Comparison of ENCODE assay signal across 11 cellular contexts in genomic region chr5:377326-377981, GRCh38. TPM values are rescaled to one million over a fixed set of nuclear protein-coding genes. Genes with fewer than 3 reads are reported as not detected.
DNase-seq lines count a peak whose midpoint lies in the region; ATAC-seq and TF ChIP-seq lines count a peak whose summit lies in the region.
"Had no signal": no experiment of that assay in that cellular context is flagged by ENCODE, and none has a peak within 500 bp of the region (broad histone marks: within the 10 kb centered on the region; RNA-seq: fewer than 3 reads in every experiment).

No MANE protein-coding gene starts in this region.

- intact Hi-C loops in testis (cut with DNase I; ENCODE audit: low total_unique reads), result no loop called here

- peaks cover 78% of the 10 kb centered on the region for H3K4me1 Mint-ChIP-seq in activated naive CD4-positive, alpha-beta T cell treated with anti-CD3 and anti-CD28 coated beads, Interleukin-2, amount 10 ng/mL, durations not matched to agents 7 days and 5 days
- peaks cover 2% of the 10 kb centered on the region for H3K4me1 Mint-ChIP-seq in glutamatergic neuron (ENCODE audit: low read depth, unreplicated experiment)

- H3K27ac Mint-ChIP-seq in activated naive CD4-positive, alpha-beta T cell treated with anti-CD3 and anti-CD28 coated beads, Interleukin-2, amount 10 ng/mL, durations not matched to agents 7 days and 5 days, result peak overlapping the region; percentile 84
- no peak overlapping the region for H3K27ac Mint-ChIP-seq in glutamatergic neuron (ENCODE audit: unreplicated experiment)
- H3K27ac Mint-ChIP-seq: neural progenitor cell had no signal

- no peak for TF ChIP-seq POLR2A in testis (IDR thresholded peaks at IDR 0.05)

- ATAC-seq in HG03175 (IDR thresholded peaks at IDR 0.05; ENCODE audit: unreplicated experiment), result no peak
- ATAC-seq: SK-N-SH treated with all-trans-retinoic acid at 6 μM for 48 hours had no signal

- H3K9me3 Mint-ChIP-seq in activated naive CD4-positive, alpha-beta T cell treated with anti-CD3 and anti-CD28 coated beads, Interleukin-2, amount 10 ng/mL, durations not matched to agents 7 days and 5 days, result peaks cover 12% of the 10 kb centered on the region
- H3K9me3 Mint-ChIP-seq in glutamatergic neuron (ENCODE audit: unreplicated experiment), result peaks cover 4% of the 10 kb centered on the region

- CTCF ChIA-PET in activated naive CD4-positive, alpha-beta T cell treated with anti-CD3 and anti-CD28 coated beads, Interleukin-2, amount 10 ng/mL, durations not matched to agents 7 days and 5 days (lab: Charles Lee), result no interaction called here

- peaks cover 32% of the 10 kb centered on the region for H3K36me3 Mint-ChIP-seq in activated naive CD4-positive, alpha-beta T cell treated with anti-CD3 and anti-CD28 coated beads, Interleukin-2, amount 10 ng/mL, durations not matched to agents 7 days and 5 days
- peaks cover 6% of the 10 kb centered on the region for H3K36me3 Mint-ChIP-seq in glutamatergic neuron (ENCODE audit: unreplicated experiment)
- H3K36me3 Mint-ChIP-seq: neural progenitor cell had no signal

- DNase-seq in activated naive CD4-positive, alpha-beta T cell treated with anti-CD3 and anti-CD28 coated beads, Interleukin-2, amount 10 ng/mL, durations not matched to agents 7 days and 5 days, result no peak
- no peak for DNase-seq in activated naive CD4-positive, alpha-beta T cell (lab: John Stamatoyannopoulos, UW)
- DNase-seq in activated CD8-positive, alpha-beta memory T cell treated with anti-CD3 and anti-CD28 coated beads for 24 hours, result peak; percentile 67
- peak; percentile 7 for DNase-seq in glutamatergic neuron
- peak; percentile 11 for DNase-seq in testis
- DNase-seq in inferior parietal cortex (ENCODE audit: extremely low spot score), result no peak
- no peak for DNase-seq in COR-L47 (lab: John Stamatoyannopoulos, UW)
- DNase-seq: caudate nucleus had no signal

- no peak for TF ChIP-seq CTCF in glutamatergic neuron (IDR thresholded peaks at IDR 0.05; ENCODE audit: partially characterized antibody, unreplicated experiment)
- no peak for TF ChIP-seq CTCF in testis (IDR thresholded peaks at IDR 0.05)

- no peak overlapping the region for H3K27ac ChIP-seq in testis
- H3K27ac ChIP-seq: neural progenitor cell had no signal

- no peak overlapping the region for H3K4me3 ChIP-seq in testis
- H3K4me3 ChIP-seq: neural progenitor cell had no signal

- H3K4me3 Mint-ChIP-seq in activated naive CD4-positive, alpha-beta T cell treated with anti-CD3 and anti-CD28 coated beads, Interleukin-2, amount 10 ng/mL, durations not matched to agents 7 days and 5 days, result no peak overlapping the region
- H3K4me3 Mint-ChIP-seq in glutamatergic neuron (ENCODE audit: unreplicated experiment), result no peak overlapping the region
- H3K4me3 Mint-ChIP-seq: neural progenitor cell had no signal

- no peaks in the 10 kb centered on the region for H3K27me3 Mint-ChIP-seq in activated naive CD4-positive, alpha-beta T cell treated with anti-CD3 and anti-CD28 coated beads, Interleukin-2, amount 10 ng/mL, durations not matched to agents 7 days and 5 days
- peaks cover 12% of the 10 kb centered on the region for H3K27me3 Mint-ChIP-seq in glutamatergic neuron (ENCODE audit: unreplicated experiment)

- H3K9me3 ChIP-seq in testis, result no peaks in the 10 kb centered on the region

- H3K27me3 ChIP-seq in testis, result no peaks in the 10 kb centered on the region

- no peaks in the 10 kb centered on the region for H3K36me3 ChIP-seq in testis (ENCODE audit: low read depth, missing control alignments)
- H3K36me3 ChIP-seq: neural progenitor cell had no signal

- WGBS in testis, 2 donors, result 98 to 100% methylated on average over 2 to 10 of the region's 10 CpGs

- H3K4me1 ChIP-seq in testis, result peaks cover 6% of the 10 kb centered on the region

RNA-seq across cellular contexts. Expression of gene AHRR, which starts 55.9 kb away (rescaled TPM):
- 2.0 TPM for total RNA-seq in glutamatergic neuron (ENCODE audit: unreplicated experiment)
- total RNA-seq in testis, result 10 to 100 TPM; 36.9 to 43.4 TPM
- polyA plus RNA-seq in testis (ENCODE audit: insufficient read depth, low read depth, low replicate concordance), result 68.5 TPM

Comparison
In these comparisons a context has a peak if more than half of its experiments do, and no peak if none do; other contexts are left out.
1. DNase-seq: peak in activated CD8-positive, alpha-beta memory T cell treated with anti-CD3 and anti-CD28 coated beads for 24 hours (single experiment), glutamatergic neuron (single experiment) and testis (single experiment); none in activated naive CD4-positive, alpha-beta T cell treated with anti-CD3 and anti-CD28 coated beads, Interleukin-2, amount 10 ng/mL, durations not matched to agents 7 days and 5 days (single experiment), activated naive CD4-positive, alpha-beta T cell (0 of 4), inferior parietal cortex (single experiment) and COR-L47 (single experiment).
2. RNA of gene AHRR, which starts 55.9 kb away (total RNA-seq): 36.9 to 43.4 TPM in testis; 2.0 TPM in glutamatergic neuron (single experiment); every median in the first group is over 10 times any median in the second.